1 cellular context compared by ENCODE assay signal in genomic region chr19:35129724-35130274, GRCh38.
TF ChIP-seq lines count a peak whose summit lies in the region.
"Not testable (repeated sequence)": the region's sequence is repeated elsewhere in the genome, so short reads cannot be mapped to it uniquely, and the experiment has no call there.

No MANE protein-coding gene starts in this region.

TF ChIP-seq in HepG2, 621 proteins besides CTCF, POLR2A, EP300 and RAD21 (continued from another document):
- TF ChIP-seq FOXO1 (CRISPR knock-in tag; IDR thresholded peaks at IDR 0.05) (peak; percentile 75; the same call in 1 of the 2 replicates), TBX2 (CRISPR knock-in tag; IDR thresholded peaks at IDR 0.05; ENCODE audit: borderline replicate concordance) (peak; percentile 71; the same call in 1 of the 2 replicates), MED1 (CRISPR knock-in tag; IDR thresholded peaks at IDR 0.05) (peak; percentile 98), ZNF788 (CRISPR knock-in tag; IDR thresholded peaks at IDR 0.05; ENCODE audit: borderline replicate concordance) (peak; percentile 65; the same call in 1 of the 2 replicates), ZFP36L1 (CRISPR knock-in tag; IDR thresholded peaks at IDR 0.05) (0 out of 2 replicates have a peak, but pooled peaks have one; percentile 13), IKZF5 (CRISPR knock-in tag; IDR thresholded peaks at IDR 0.05) (peak; percentile 49; the same call in 1 of the 2 replicates), ZNF710 (CRISPR knock-in tag; IDR thresholded peaks at IDR 0.05; ENCODE audit: borderline replicate concordance) (peak; percentile 69; the same call in 1 of the 2 replicates), ZNF503 (CRISPR knock-in tag; IDR thresholded peaks at IDR 0.05) (peak; percentile 41; the same call in 1 of the 2 replicates), ZFP90 (CRISPR knock-in tag; IDR thresholded peaks at IDR 0.05; ENCODE audit: borderline replicate concordance) (0 out of 2 replicates have a peak, but pooled peaks have one; percentile 30), TFDP1 (CRISPR knock-in tag; IDR thresholded peaks at IDR 0.05; ENCODE audit: borderline replicate concordance) (peak; percentile 67; the same call in 1 of the 2 replicates), ZNF292 (CRISPR knock-in tag; IDR thresholded peaks at IDR 0.05; ENCODE audit: borderline replicate concordance, low read depth) (peak; percentile 47; the same call in 1 of the 2 replicates), TFAP4 (IDR thresholded peaks at IDR 0.05; ENCODE audit: borderline replicate concordance, low read depth) (peak; percentile 14; the same call in 1 of the 2 replicates), ZNF747 (CRISPR knock-in tag; IDR thresholded peaks at IDR 0.05; ENCODE audit: borderline replicate concordance) (peak; percentile 52), HNF1B (CRISPR knock-in tag; IDR thresholded peaks at IDR 0.05) (peak; percentile 93), ZNF136 (CRISPR knock-in tag; IDR thresholded peaks at IDR 0.05; ENCODE audit: low read depth) (0 out of 2 replicates have a peak, but pooled peaks have one; percentile 70), SALL1 (CRISPR knock-in tag; IDR thresholded peaks at IDR 0.05) (peak; percentile 79), DRAP1 (CRISPR knock-in tag; IDR thresholded peaks at IDR 0.05) (peak; percentile 89), ZBTB7A (CRISPR knock-in tag; IDR thresholded peaks at IDR 0.05) (peak; percentile 74; the same call in 1 of the 2 replicates), LCORL (CRISPR knock-in tag; IDR thresholded peaks at IDR 0.05) (peak; percentile 87), ZNF430 (CRISPR knock-in tag; IDR thresholded peaks at IDR 0.05) (peak; percentile 56; the same call in 1 of the 2 replicates), PITX1 (CRISPR knock-in tag; IDR thresholded peaks at IDR 0.05) (peak; percentile 68; the same call in 1 of the 2 replicates), ZNF605 (CRISPR knock-in tag; IDR thresholded peaks at IDR 0.05) (0 out of 2 replicates have a peak, but pooled peaks have one; percentile 19), SIX1 (CRISPR knock-in tag; IDR thresholded peaks at IDR 0.05; ENCODE audit: borderline replicate concordance) (peak; percentile 19; the same call in 1 of the 2 replicates)
- not testable (repeated sequence) for TF ChIP-seq LCORL (IDR thresholded peaks at IDR 0.05)
